Comparison of ENCODE assay signal across 9 cellular contexts in the genomic region with DNA sequence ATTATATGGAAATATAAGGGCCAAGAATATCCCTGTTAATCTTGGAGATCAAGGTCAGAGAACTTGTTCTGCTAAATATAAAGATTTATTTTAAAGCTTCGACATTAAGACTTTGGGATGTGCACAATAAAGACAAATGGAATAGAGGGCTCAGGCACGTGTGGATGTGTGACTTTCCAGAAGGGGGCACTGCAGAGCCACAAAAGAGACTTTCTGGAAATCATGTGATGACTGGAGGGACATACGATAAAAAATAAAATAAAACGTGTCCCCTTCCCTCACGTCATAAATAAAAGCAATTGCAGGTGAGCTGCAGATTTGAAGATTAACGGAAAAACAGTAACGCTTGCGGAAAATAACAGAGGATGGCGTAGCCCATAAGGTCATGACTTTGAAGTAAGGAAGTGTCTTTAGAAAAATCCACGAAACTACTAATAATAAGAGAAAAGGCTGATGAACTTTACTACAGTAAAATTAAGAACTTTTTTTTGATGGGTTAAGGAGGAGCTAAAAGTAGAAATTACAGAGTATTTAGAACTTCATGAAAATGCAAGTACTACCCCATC. TPM values are rescaled to one million over a fixed set of nuclear protein-coding genes. Genes with fewer than 3 reads are reported as not detected.
DNase-seq lines count a peak whose midpoint lies in the region; ATAC-seq and FAIRE-seq lines count a peak whose summit lies in the region.
"Had no signal": no experiment of that assay in that cellular context is flagged by ENCODE, and none has a peak within 500 bp of the region (broad histone marks: within the 10 kb centered on the region; RNA-seq: fewer than 3 reads in every experiment).

No MANE protein-coding gene starts in this region.

- peak overlapping the region; percentile 86 for H3K27ac Mint-ChIP-seq in activated T-cell treated with anti-CD3 and anti-CD28 coated beads, Interleukin-2, amount 50 U/mL, for 72 hours
- H3K27ac Mint-ChIP-seq: dendritic cell treated with granulocyte-macrophage colony-stimulating factor and Interleukin-4, amounts not matched to agents 40 ng/mL and 50 ng/mL, for 4 days had no signal

- no peaks in the 10 kb centered on the region for H3K4me1 ChIP-seq in small intestine (ENCODE audit: control insufficient read depth in 2 of 2, insufficient read depth in 1 of 2, low read depth in 1 of 2, low read length in 1 of 2)

- no peak for FAIRE-seq in small intestine (lab: Jason Lieb, UNC)

- H3K27me3 ChIP-seq in small intestine (ENCODE audit: control insufficient read depth in 2 of 2, insufficient read depth in 2 of 2, low read length in 2 of 2), result no peaks in the 10 kb centered on the region

- WGBS in small intestine, 3 donors, result 14 to 32% (median 21%) methylated on average over 10 of the region's 10 CpGs

- H3K4me1 Mint-ChIP-seq in activated T-cell treated with anti-CD3 and anti-CD28 coated beads, Interleukin-2, amount 50 U/mL, for 72 hours (ENCODE audit: low read depth), result peaks cover 5% of the 10 kb centered on the region

- DNase-seq in NCI-H2196 (lab: John Stamatoyannopoulos, UW; ENCODE audit: unreplicated experiment), result peak; percentile 46
- DNase-seq in NCI-H2196 treated with DMSO at 0.1 percent for 48 hours (lab: John Stamatoyannopoulos, UW; ENCODE audit: unreplicated experiment), result no peak
- peak; percentile 37 for DNase-seq in NCI-H460 (ENCODE audit: extremely low read depth, low read depth)
- peak; percentile 65 to 70 for DNase-seq in activated T-cell treated with anti-CD3 and anti-CD28 coated beads, Interleukin-2, amount 50 U/mL, for 72 hours
- DNase-seq in germinal center (ENCODE audit: low spot score), result peak; percentile 32
- peak; percentile 77 for DNase-seq in small intestine
- no peak for DNase-seq in cortex of kidney (lab: John Stamatoyannopoulos, UW)
- no peak for DNase-seq in NCI-H2029 treated with DMSO at 0.1 percent for 48 hours (lab: John Stamatoyannopoulos, UW)

- no peaks in the 10 kb centered on the region for H3K36me3 ChIP-seq in small intestine (ENCODE audit: control insufficient read depth in 2 of 2, insufficient read depth in 2 of 2, low read length in 2 of 2)

- peak; percentile 54 to 69 for ATAC-seq in activated T-cell treated with anti-CD3 and anti-CD28 coated beads, Interleukin-2, amount 50 U/mL, for 72 hours (replicated peaks in 1 of 2)

- H3K27me3 Mint-ChIP-seq in activated T-cell treated with anti-CD3 and anti-CD28 coated beads, Interleukin-2, amount 50 U/mL, for 72 hours (ENCODE audit: low read depth), result peaks cover 3% of the 10 kb centered on the region

- no peaks in the 10 kb centered on the region for H3K36me3 Mint-ChIP-seq in activated T-cell treated with anti-CD3 and anti-CD28 coated beads, Interleukin-2, amount 50 U/mL, for 72 hours (ENCODE audit: insufficient read depth in 2 of 2)

- no peak overlapping the region for H3K27ac ChIP-seq in small intestine (ENCODE audit: low read depth in 1 of 2, low read length in 1 of 2)

- H3K9me3 ChIP-seq in small intestine (ENCODE audit: control insufficient read depth, low read depth), result no peaks in the 10 kb centered on the region

- peak overlapping the region in 1 of 2 donors; percentile 78 for H3K4me3 Mint-ChIP-seq in activated T-cell treated with anti-CD3 and anti-CD28 coated beads, Interleukin-2, amount 50 U/mL, for 72 hours
- H3K4me3 Mint-ChIP-seq: dendritic cell treated with granulocyte-macrophage colony-stimulating factor and Interleukin-4, amounts not matched to agents 40 ng/mL and 50 ng/mL, for 4 days had no signal

- no peak overlapping the region for H3K4me3 ChIP-seq in small intestine (ENCODE audit: low read depth in 1 of 2, low read length in 2 of 2)

- H3K9me3 Mint-ChIP-seq in activated T-cell treated with anti-CD3 and anti-CD28 coated beads, Interleukin-2, amount 50 U/mL, for 72 hours, result no peaks in the 10 kb centered on the region
- H3K9me3 Mint-ChIP-seq: dendritic cell treated with granulocyte-macrophage colony-stimulating factor and Interleukin-4, amounts not matched to agents 40 ng/mL and 50 ng/mL, for 4 days had no signal

RNA-seq across cellular contexts. Expression of gene ENGASE, which starts 9.4 kb away (rescaled TPM):
- total RNA-seq in NCI-H460 (2014; rRNA removed; shearing (Covaris generic)), result 4.4 and 8.5 TPM in 2 replicates
- polyA plus RNA-seq in NCI-H460 (2014; cell fraction: nucleus; rRNA removed), result 93.5 and 95.9 TPM in 2 replicates
- 10 to 100 TPM; 51.4 to 53.0 TPM for total RNA-seq in activated T-cell treated with anti-CD3 and anti-CD28 coated beads, Interleukin-2, amount 50 U/mL, for 72 hours
- 10 to 100 TPM; 17.6 to 36.2 (median 25.7) TPM for polyA plus RNA-seq in small intestine

RNA-seq across cellular contexts. Expression of gene C1QTNF1, which starts 41.2 kb away (rescaled TPM):
- total RNA-seq in NCI-H460 (2014; rRNA removed; shearing (Covaris generic)), result 0.22 TPM in 1 of 2 replicates, not detected in the other
- polyA plus RNA-seq in NCI-H460 (2014; cell fraction: nucleus; rRNA removed), result not detected in 2 replicates
- total RNA-seq in activated T-cell treated with anti-CD3 and anti-CD28 coated beads, Interleukin-2, amount 50 U/mL, for 72 hours, result under 1 TPM; 0.31 to 0.88 TPM
- 10 to 100 TPM in 1 of 3 donors, 1 to 10 TPM in 1, under 1 TPM in 1; 0.67 to 57.4 (median 2.4) TPM for polyA plus RNA-seq in small intestine

RNA-seq across cellular contexts. Expression of gene CANT1, which starts 55.6 kb away (rescaled TPM):
- total RNA-seq in NCI-H460 (2014; rRNA removed; shearing (Covaris generic)), result 36.1 and 38.4 TPM in 2 replicates
- 27.1 and 27.8 TPM in 2 replicates for polyA plus RNA-seq in NCI-H460 (2014; cell fraction: nucleus; rRNA removed)
- total RNA-seq in activated T-cell treated with anti-CD3 and anti-CD28 coated beads, Interleukin-2, amount 50 U/mL, for 72 hours, result 10 to 100 TPM; 52.9 to 58.1 TPM
- polyA plus RNA-seq in small intestine, result 10 to 100 TPM; 16.8 to 90.5 (median 20.3) TPM

Comparison
In these comparisons a context has a peak if more than half of its experiments do, and no peak if none do; other contexts are left out.
1. DNase-seq: peak in NCI-H2196 (single experiment), NCI-H460 (single experiment), activated T-cell treated with anti-CD3 and anti-CD28 coated beads, Interleukin-2, amount 50 U/mL, for 72 hours (2 of 2), germinal center (single experiment) and small intestine (single experiment); none in NCI-H2196 treated with DMSO at 0.1 percent for 48 hours (single experiment), cortex of kidney (single experiment) and NCI-H2029 treated with DMSO at 0.1 percent for 48 hours (single experiment).